21 cellular contexts compared by ENCODE assay signal in the genomic region with DNA sequence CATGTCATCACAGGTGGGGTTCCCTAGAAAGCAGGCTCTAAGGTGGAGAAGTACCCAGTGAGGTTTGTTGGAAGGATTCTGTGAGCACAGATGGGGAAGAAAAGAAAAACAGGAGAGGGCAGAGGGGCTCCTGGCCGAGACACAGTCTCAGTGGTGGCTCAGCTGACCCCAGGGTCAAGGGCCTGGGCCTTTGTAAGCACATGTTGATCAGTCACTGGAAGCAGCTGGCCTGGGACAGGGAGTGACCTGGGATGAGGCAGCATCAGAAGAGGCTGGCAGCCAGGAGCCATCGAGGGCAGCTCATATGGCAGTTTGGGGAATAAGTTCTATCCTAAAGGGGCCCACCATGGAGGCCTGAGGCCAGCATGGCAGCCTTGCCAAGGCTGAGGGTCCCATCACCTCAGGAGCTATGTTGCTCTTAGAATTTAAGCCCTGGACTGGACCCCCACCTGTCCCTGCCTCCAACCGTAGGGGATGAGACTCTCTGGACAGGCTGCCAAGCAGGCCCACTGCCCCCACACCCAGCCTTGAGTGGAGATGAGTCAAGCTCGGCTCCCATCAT. TPM values are rescaled to one million over a fixed set of nuclear protein-coding genes. Genes with fewer than 3 reads are reported as not detected.
DNase-seq lines count a peak whose midpoint lies in the region; ATAC-seq and TF ChIP-seq lines count a peak whose summit lies in the region.
"Had no signal": no experiment of that assay in that cellular context is flagged by ENCODE, and none has a peak within 500 bp of the region (broad histone marks: within the 10 kb centered on the region; RNA-seq: fewer than 3 reads in every experiment).

No MANE protein-coding gene starts in this region.

- in situ Hi-C loops in HAP-1 (cut with MboI; ENCODE audit: low sequenced_read_pairs) = no loop called here

- intact Hi-C loops in sciatic nerve (cut with DNase I) = no loop called here

- H3K9me3 ChIP-seq in RWPE2 (ENCODE audit: severe bottlenecking) (no peaks in the 10 kb centered on the region), gastroesophageal sphincter (no peaks in the 10 kb centered on the region), HAP-1 (no peaks in the 10 kb centered on the region)
- H3K9me3 ChIP-seq: BLaER1, Caco-2 had no signal

- TF ChIP-seq POLR2A in gastroesophageal sphincter (IDR thresholded peaks at IDR 0.05) = no peak

- 43 to 58% methylated on average over 1 to 2 of the region's 4 CpGs for WGBS in gastroesophageal sphincter (ENCODE audit: low coverage in 1 of 2), 2 donors

- DNase-seq in activated CD8-positive, alpha-beta memory T cell treated with anti-CD3 and anti-CD28 coated beads for 24 hours = peak; percentile 24
- no peak for DNase-seq in activated CD8-positive, alpha-beta memory T cell treated with anti-CD3 and anti-CD28 coated beads, Interleukin-2, amount 50 U/mL, for 48 hours
- peak; percentile 57 for DNase-seq in RWPE2 (ENCODE audit: low spot score)
- DNase-seq in islet precursor cell = peak; percentile 48
- peak; percentile 37 for DNase-seq in sciatic nerve (ENCODE audit: low spot score)
- no peak for DNase-seq in HAP-1 (ENCODE audit: low spot score in 2 of 2)
- DNase-seq: Caco-2; CD4-positive, CD25-positive, alpha-beta regulatory T cell; CD8-positive, alpha-beta T cell; DMS153; DND-41; H9; HFFc6 had no signal

- ATAC-seq in RWPE2 (ENCODE audit: low read depth) (no peak), sciatic nerve (no peak), gastroesophageal sphincter (no peak), GM19452 (IDR thresholded peaks at IDR 0.05; ENCODE audit: unreplicated experiment) (no peak)
- ATAC-seq: CD8-positive, alpha-beta T cell; GM23338 had no signal

- TF ChIP-seq CTCF in RWPE2 (IDR thresholded peaks at IDR 0.05; ENCODE audit: poor library complexity, severe bottlenecking) = no peak
- no peak for TF ChIP-seq CTCF in gastroesophageal sphincter (IDR thresholded peaks at IDR 0.05)

- H3K4me3 ChIP-seq in RWPE2 (ENCODE audit: severe bottlenecking) = no peak overlapping the region
- no peak overlapping the region for H3K4me3 ChIP-seq in gastroesophageal sphincter
- no peak overlapping the region for H3K4me3 ChIP-seq in HAP-1
- H3K4me3 ChIP-seq: BLaER1, GM23338 had no signal

- H3K27me3 ChIP-seq in RWPE2 (ENCODE audit: insufficient read depth, poor library complexity, severe bottlenecking) (peaks cover 30% of the 10 kb centered on the region), gastroesophageal sphincter (peaks cover 70% of the 10 kb centered on the region), HAP-1 (ENCODE audit: low read depth) (no peaks in the 10 kb centered on the region)

- TF ChIP-seq EP300 in gastroesophageal sphincter (IDR thresholded peaks at IDR 0.05) = no peak

- H3K4me1 ChIP-seq in RWPE2 (ENCODE audit: insufficient read depth, poor library complexity, severe bottlenecking) = no peaks in the 10 kb centered on the region
- H3K4me1 ChIP-seq in gastroesophageal sphincter = no peaks in the 10 kb centered on the region
- peaks cover 5% of the 10 kb centered on the region for H3K4me1 ChIP-seq in HAP-1
- H3K4me1 ChIP-seq: Caco-2 had no signal

- H3K36me3 ChIP-seq in RWPE2 (ENCODE audit: low read depth) = no peaks in the 10 kb centered on the region
- H3K36me3 ChIP-seq in gastroesophageal sphincter = no peaks in the 10 kb centered on the region
- no peaks in the 10 kb centered on the region for H3K36me3 ChIP-seq in HAP-1 (replicated peaks)
- H3K36me3 ChIP-seq: BLaER1 had no signal

- H3K27ac ChIP-seq in RWPE2 (ENCODE audit: poor library complexity, severe bottlenecking) (no peak overlapping the region), gastroesophageal sphincter (no peak overlapping the region)
- H3K27ac ChIP-seq: 22Rv1, BLaER1, C4-2B had no signal

RNA-seq across cellular contexts. Expression of a gene that starts 6.3 kb away (rescaled TPM):
- total RNA-seq in sciatic nerve (4.5 TPM), gastroesophageal sphincter (1 to 10 TPM in 1 of 4 donors, under 1 TPM in 3; 0.46 to 1.9 (median 0.72) TPM)
- total RNA-seq: B cell; Caco-2; CD4-positive, CD25-positive, alpha-beta regulatory T cell; CD8-positive, alpha-beta T cell; H4; HFFc6 had no signal

RNA-seq across cellular contexts. Expression of a gene that starts 31.3 kb away (rescaled TPM):
- total RNA-seq in sciatic nerve (4.7 TPM), gastroesophageal sphincter (under 1 TPM in 2 of 4 donors, not detected in 2; 0.54 to 0.78 TPM)
- total RNA-seq: B cell; Caco-2; CD4-positive, CD25-positive, alpha-beta regulatory T cell; CD8-positive, alpha-beta T cell; GM23338; H4; H9; HFFc6 had no signal

Comparison
In these comparisons a context has a peak if more than half of its experiments do, and no peak if none do; other contexts are left out.
1. DNase-seq: peak in activated CD8-positive, alpha-beta memory T cell treated with anti-CD3 and anti-CD28 coated beads for 24 hours (single experiment), RWPE2 (single experiment), islet precursor cell (single experiment) and sciatic nerve (single experiment); none in activated CD8-positive, alpha-beta memory T cell treated with anti-CD3 and anti-CD28 coated beads, Interleukin-2, amount 50 U/mL, for 48 hours (single experiment) and HAP-1 (0 of 2).